In the genomic region with DNA sequence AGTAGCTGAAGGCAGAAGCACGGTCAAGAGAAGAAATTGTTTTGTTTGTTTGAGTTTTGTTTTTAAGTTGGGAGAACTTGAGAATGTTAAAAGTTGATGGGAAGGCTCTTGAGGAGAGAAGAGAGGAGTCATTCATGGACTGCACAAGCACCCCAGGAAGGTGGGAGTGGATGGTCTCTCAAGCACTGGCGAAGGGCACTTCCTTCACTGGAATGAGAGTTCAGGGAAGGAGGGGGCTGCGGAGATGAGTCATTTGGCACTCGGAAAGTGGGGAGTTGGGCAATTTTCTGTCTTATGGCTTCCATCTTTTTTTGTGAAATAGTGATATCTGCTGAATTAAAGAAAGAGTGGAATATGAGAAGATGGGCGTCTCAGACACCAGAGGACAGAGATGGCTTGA, we compare ENCODE assay signal across 24 cellular contexts.
"Had no signal": no experiment of that assay in that cellular context is flagged by ENCODE, and none has a peak within 500 bp of the region (broad histone marks: within the 10 kb centered on the region; RNA-seq: fewer than 3 reads in every experiment).

No MANE protein-coding gene starts in this region.

- H3K9me3 Mint-ChIP-seq: effector memory CD8-positive, alpha-beta T cell; memory B cell; stimulated activated memory B cell treated with anti-CD40 and anti-IgM and Interleukin-4, amounts not matched to agents 10 μg/mL and 1 μg/mL and 100 μg/mL, for 72 hours had no signal

- ATAC-seq: effector memory CD8-positive, alpha-beta T cell; gastrocnemius medialis; natural killer cell; psoas muscle; right cardiac atrium; stimulated activated memory B cell treated with anti-CD40 and anti-IgM and Interleukin-4, amounts not matched to agents 10 μg/mL and 1 μg/mL and 100 μg/mL, for 72 hours; stimulated activated naive CD8-positive, alpha-beta T cell treated with anti-CD3 and anti-CD28 coated beads, Interleukin-15, Interleukin-2, amounts not matched to agents 100 U/mL and 50 U/mL, for 24 hours had no signal

- H3K9me3 ChIP-seq: esophagus squamous epithelium, gastrocnemius medialis, ovary, psoas muscle, spleen, testis, tibial nerve, upper lobe of left lung, vagina had no signal

- H3K36me3 ChIP-seq: esophagus squamous epithelium, gastrocnemius medialis, ovary, spleen, tibial nerve, upper lobe of left lung, vagina had no signal

- H3K4me1 ChIP-seq: gastrocnemius medialis, psoas muscle, spleen, testis, vagina had no signal

- H3K27ac Mint-ChIP-seq: effector memory CD8-positive, alpha-beta T cell; memory B cell; natural killer cell; stimulated activated memory B cell treated with anti-CD40 and anti-IgM and Interleukin-4, amounts not matched to agents 10 μg/mL and 1 μg/mL and 100 μg/mL, for 72 hours had no signal

- H3K27ac ChIP-seq: coronary artery, esophagus squamous epithelium, gastrocnemius medialis, ovary, psoas muscle, skin epidermis, spleen, testis, tibial nerve, vagina had no signal

- H3K27me3 ChIP-seq: esophagus squamous epithelium, gastrocnemius medialis, ovary, spleen, testis, tibial nerve, upper lobe of left lung, vagina had no signal

- H3K4me1 Mint-ChIP-seq: memory B cell; natural killer cell; stimulated activated memory B cell treated with anti-CD40 and anti-IgM and Interleukin-4, amounts not matched to agents 10 μg/mL and 1 μg/mL and 100 μg/mL, for 72 hours had no signal

- H3K4me3 Mint-ChIP-seq: effector memory CD8-positive, alpha-beta T cell; memory B cell; natural killer cell; stimulated activated memory B cell treated with anti-CD40 and anti-IgM and Interleukin-4, amounts not matched to agents 10 μg/mL and 1 μg/mL and 100 μg/mL, for 72 hours had no signal

- DNase-seq: effector memory CD8-positive, alpha-beta T cell; erythroblast; esophagus squamous epithelium; gastrocnemius medialis; head of caudate nucleus; natural killer cell; occipital lobe; ovary; posterior cingulate gyrus; psoas muscle; right cardiac atrium; spleen; stimulated activated CD4-positive, alpha-beta T cell treated with anti-CD3 and anti-CD28 coated beads, Interleukin-4, amount 100 ng/mL, for 4 hours; stimulated activated naive CD8-positive, alpha-beta T cell treated with anti-CD3 and anti-CD28 coated beads, Interleukin-15, Interleukin-2, amounts not matched to agents 100 U/mL and 50 U/mL, for 24 hours; substantia nigra; testis; upper lobe of left lung had no signal

- H3K4me3 ChIP-seq: coronary artery, esophagus squamous epithelium, gastrocnemius medialis, lung, ovary, psoas muscle, skin epidermis, spleen, testis, tibial nerve, upper lobe of left lung, vagina had no signal

- H3K27me3 Mint-ChIP-seq: effector memory CD8-positive, alpha-beta T cell had no signal

- H3K36me3 Mint-ChIP-seq: memory B cell; natural killer cell; stimulated activated memory B cell treated with anti-CD40 and anti-IgM and Interleukin-4, amounts not matched to agents 10 μg/mL and 1 μg/mL and 100 μg/mL, for 72 hours had no signal
